Comparison of ENCODE assay signal across 17 cellular contexts in genomic region chr1:63063367-63063766, GRCh38.
DNase-seq lines count a peak whose midpoint lies in the region; TF ChIP-seq lines count a peak whose summit lies in the region.
"Had no signal": no experiment of that assay in that cellular context is flagged by ENCODE, and none has a peak within 500 bp of the region (broad histone marks: within the 10 kb centered on the region; RNA-seq: fewer than 3 reads in every experiment).

No MANE protein-coding gene starts in this region.

- 68% methylated on average over 3 of the region's 3 CpGs for WGBS in hepatocyte (ENCODE audit: low lambda C conversion rate, missing lambda C conversion rate)

- H3K36me3 ChIP-seq in A673 (ENCODE audit: insufficient read depth, low read length, poor library complexity, severe bottlenecking) (no peaks in the 10 kb centered on the region), colonic mucosa (no peaks in the 10 kb centered on the region), hepatocyte (replicated peaks; ENCODE audit: insufficient read depth, low read depth) (no peaks in the 10 kb centered on the region)

- CTCF ChIA-PET in A673 (lab: Charles Lee) = no interaction called here

- intact Hi-C loops in A673 (cut with micrococcal nuclease; ENCODE audit: unreplicated experiment) = no loop called here
- intact Hi-C loops in colonic mucosa (cut with DNase I) = no loop called here

- POLR2A ChIA-PET in A673 (lab: Charles Lee; ENCODE audit: low non-redundant PET) = no interaction called here

- H3K9ac ChIP-seq in colonic mucosa (ENCODE audit: low read depth in 2 of 2, low read length in 2 of 2) = no peak overlapping the region

- no peak for TF ChIP-seq POLR2A in NB4 (IDR thresholded peaks at IDR 0.05; ENCODE audit: extremely low read depth, insufficient read length)

- H3K27me3 ChIP-seq in A673 (replicated peaks; ENCODE audit: insufficient read depth, low read depth, low read length, poor library complexity) = no peaks in the 10 kb centered on the region
- H3K27me3 ChIP-seq in colonic mucosa = no peaks in the 10 kb centered on the region
- H3K27me3 ChIP-seq in hepatocyte = no peaks in the 10 kb centered on the region

- H3K9me3 ChIP-seq in A673 (ENCODE audit: low read depth, low read length, poor library complexity, severe bottlenecking) (no peaks in the 10 kb centered on the region), colonic mucosa (no peaks in the 10 kb centered on the region), hepatocyte (ENCODE audit: low read depth) (no peaks in the 10 kb centered on the region)
- H3K9me3 ChIP-seq: mucosa of descending colon had no signal

- TF ChIP-seq CTCF in A673 (conservative IDR thresholded peaks at IDR 0.05; ENCODE audit: low read depth, low read length) (peak; percentile 41), GM12865 (IDR thresholded peaks at IDR 0.05; ENCODE audit: insufficient read depth, low read depth, low read length, missing control alignments) (peak; percentile 26), NB4 (IDR thresholded peaks at IDR 0.05; ENCODE audit: low read depth, low read length) (no peak), colonic mucosa (IDR thresholded peaks at IDR 0.05) (no peak), hepatocyte (IDR thresholded peaks at IDR 0.05; ENCODE audit: poor library complexity) (no peak)

- no TSS peak for BruUV-seq in A673 (replicated peaks; lab: Mats Ljungman, UMichigan)

- H3K4me2 ChIP-seq in hepatocyte = no peak overlapping the region
- H3K4me2 ChIP-seq: PC-9 had no signal

- H3K4me3 ChIP-seq in A673 (ENCODE audit: low read depth, low read length, poor library complexity, severe bottlenecking) (no peak overlapping the region), GM12865 (ENCODE audit: low read depth, low read length) (no peak overlapping the region), NB4 (ENCODE audit: low read depth, low read length) (no peak overlapping the region), colonic mucosa (no peak overlapping the region), hepatocyte (no peak overlapping the region)
- H3K4me3 ChIP-seq: mucosa of descending colon, PC-9 had no signal

- no peak overlapping the region for H3K27ac ChIP-seq in A673 (ENCODE audit: low read depth, low read length, poor library complexity, severe bottlenecking)
- H3K27ac ChIP-seq in colonic mucosa = no peak overlapping the region
- H3K27ac ChIP-seq in hepatocyte = no peak overlapping the region
- H3K27ac ChIP-seq: PC-9 had no signal

- H3K4me1 ChIP-seq in A673 (ENCODE audit: insufficient read depth, low read length, poor library complexity, severe bottlenecking) (no peaks in the 10 kb centered on the region), colonic mucosa (no peaks in the 10 kb centered on the region), hepatocyte (ENCODE audit: insufficient read depth) (no peaks in the 10 kb centered on the region)

- H3K9me2 ChIP-seq in hepatocyte (replicated peaks; ENCODE audit: insufficient read depth) = no peaks in the 10 kb centered on the region

- DNase-seq in A673 (ENCODE audit: low spot score) (peak; percentile 6), GM12865 (ENCODE audit: low read depth) (peak; percentile 10), NB4 (ENCODE audit: low read depth) (peak; percentile 6), colonic mucosa (peak; percentile 23), NCI-H524 treated with DMSO at 0.1 percent for 48 hours (lab: John Stamatoyannopoulos, UW) (no peak), hepatocyte (ENCODE audit: low spot score) (no peak)
- no peak for DNase-seq in activated CD8-positive, alpha-beta memory T cell treated with anti-CD3 and anti-CD28 coated beads, Interleukin-2, amount 50 U/mL, for 48 hours
- DNase-seq in central memory CD4-positive, alpha-beta T cell = no peak
- DNase-seq: activated gamma-delta T cell; hippocampal formation; left cardiac atrium; NCI-H1417 treated with DMSO at 0.1 percent for 48 hours; NCI-H345; PC-9; stimulated activated CD4-positive, alpha-beta T cell treated with anti-CD3 and anti-CD28 coated beads, Interleukin-2, amount 100 ng/mL, for 48 hours; stimulated activated CD8-positive, alpha-beta memory T cell treated with anti-CD3 and anti-CD28 coated beads, Interleukin-4, amount 100 ng/mL, for 48 hours had no signal

- H4K20me1 ChIP-seq in hepatocyte (ENCODE audit: insufficient read depth, poor library complexity, severe bottlenecking) = no peaks in the 10 kb centered on the region

- no peak overlapping the region for H2AFZ ChIP-seq in hepatocyte
- H2AFZ ChIP-seq: PC-9 had no signal

- no peaks in the 10 kb centered on the region for H3K79me2 ChIP-seq in hepatocyte

Comparison
In these comparisons a context has a peak if more than half of its experiments do, and no peak if none do; other contexts are left out.
1. DNase-seq: peak in A673 (single experiment), GM12865 (single experiment), NB4 (single experiment) and colonic mucosa (single experiment); none in NCI-H524 treated with DMSO at 0.1 percent for 48 hours (single experiment), hepatocyte (single experiment), activated CD8-positive, alpha-beta memory T cell treated with anti-CD3 and anti-CD28 coated beads, Interleukin-2, amount 50 U/mL, for 48 hours (single experiment) and central memory CD4-positive, alpha-beta T cell (single experiment).
2. CTCF ChIP-seq: peak in A673 (single experiment) and GM12865 (single experiment); none in NB4 (single experiment), colonic mucosa (single experiment) and hepatocyte (single experiment).